In genomic region chr6:16718301-16718700, GRCh38 we compare ENCODE assay signal across 24 cellular contexts. TPM values are rescaled to one million over a fixed set of nuclear protein-coding genes. Genes with fewer than 3 reads are reported as not detected.
DNase-seq lines count a peak whose midpoint lies in the region; ATAC-seq and TF ChIP-seq lines count a peak whose summit lies in the region.
"Had no signal": no experiment of that assay in that cellular context is flagged by ENCODE, and none has a peak within 500 bp of the region (broad histone marks: within the 10 kb centered on the region; RNA-seq: fewer than 3 reads in every experiment).

No MANE protein-coding gene starts in this region.

- H3K36me3 Mint-ChIP-seq in chondrocyte (ENCODE audit: low read depth) = peaks cover 3% of the 10 kb centered on the region

- peak overlapping the region in 1 of 2 donors; percentile 17 for H3K4me3 ChIP-seq in muscle layer of colon (ENCODE audit: low read depth in 1 of 2, low read length in 2 of 2)
- H3K4me3 ChIP-seq in stomach smooth muscle (ENCODE audit: low read length in 2 of 2) = peak overlapping the region in 1 of 2 donors; percentile 50
- H3K4me3 ChIP-seq in right lobe of liver = no peak overlapping the region
- H3K4me3 ChIP-seq in lower leg skin (ENCODE audit: low read depth, poor library complexity, severe bottlenecking) = no peak overlapping the region
- H3K4me3 ChIP-seq: BLaER1, heart left ventricle, lung, neural progenitor cell, tibial nerve had no signal

- H3K4me1 Mint-ChIP-seq in chondrocyte (ENCODE audit: low read depth) = peaks cover 52% of the 10 kb centered on the region

- H3K27ac Mint-ChIP-seq in chondrocyte (ENCODE audit: unreplicated experiment) = peak overlapping the region; percentile 50
- H3K27ac Mint-ChIP-seq: activated naive CD8-positive, alpha-beta T cell treated with anti-CD3 and anti-CD28 coated beads, Interleukin-2, amount 10 ng/mL, durations not matched to agents 7 days and 5 days; neural progenitor cell; progenitor cell of endocrine pancreas; stimulated activated naive CD8-positive, alpha-beta T cell treated with anti-CD3 and anti-CD28 coated beads, Interleukin-15, amount 100 ng/mL, for 72 hours had no signal

- 58% methylated on average over 3 of the region's 3 CpGs for WGBS in right lobe of liver (ENCODE audit: insufficient coverage, low coverage, low lambda C conversion rate, missing lambda C conversion rate)
- 44 to 61% methylated on average over 3 of the region's 3 CpGs for WGBS in lower leg skin, 2 donors

- DNase-seq in NCI-H69 (lab: John Stamatoyannopoulos, UW) (peak; percentile 61), chondrocyte (ENCODE audit: low spot score) (no peak), right lobe of liver (no peak), lower leg skin (ENCODE audit: low spot score in 2 of 2) (no peak)
- DNase-seq: activated gamma-delta T cell; activated naive CD8-positive, alpha-beta T cell treated with anti-CD3 and anti-CD28 coated beads, Interleukin-2, amount 10 ng/mL, durations not matched to agents 7 days and 5 days; activated T-cell treated with anti-CD3 and anti-CD28 coated beads, Interleukin-2, amount 50 U/mL, for 1 hour; COR-L47; effector CD8-positive, alpha-beta T cell; heart left ventricle; NCI-H1436; NCI-H2081 treated with DMSO at 0.1 percent for 48 hours; NCI-H226; NCI-H748 treated with DMSO at 0.1 percent for 48 hours; stimulated activated naive CD8-positive, alpha-beta T cell treated with anti-CD3 and anti-CD28 coated beads, Interleukin-15, amount 100 ng/mL, for 72 hours had no signal

- H3K9me3 Mint-ChIP-seq in chondrocyte (ENCODE audit: low read depth) = no peaks in the 10 kb centered on the region
- H3K9me3 Mint-ChIP-seq: activated naive CD8-positive, alpha-beta T cell treated with anti-CD3 and anti-CD28 coated beads, Interleukin-2, amount 10 ng/mL, durations not matched to agents 7 days and 5 days; stimulated activated naive CD8-positive, alpha-beta T cell treated with anti-CD3 and anti-CD28 coated beads, Interleukin-15, amount 100 ng/mL, for 72 hours had no signal

- no peaks in the 10 kb centered on the region for H3K36me3 ChIP-seq in muscle layer of colon (ENCODE audit: insufficient read depth, low read length)
- no peaks in the 10 kb centered on the region for H3K36me3 ChIP-seq in stomach smooth muscle (ENCODE audit: control insufficient read depth in 2 of 2, insufficient read depth in 2 of 2, low read length in 2 of 2)
- H3K36me3 ChIP-seq in right lobe of liver = no peaks in the 10 kb centered on the region
- H3K36me3 ChIP-seq: BLaER1, heart left ventricle, neural progenitor cell, tibial nerve had no signal

- H3K27me3 ChIP-seq in muscle layer of colon (ENCODE audit: control insufficient read depth in 1 of 2, insufficient read depth in 2 of 2, low read length in 2 of 2) (no peaks in the 10 kb centered on the region), stomach smooth muscle (ENCODE audit: control insufficient read depth in 1 of 2, insufficient read depth in 2 of 2, low read length in 2 of 2) (no peaks in the 10 kb centered on the region), right lobe of liver (no peaks in the 10 kb centered on the region)
- H3K27me3 ChIP-seq: BLaER1, heart left ventricle, neural progenitor cell, tibial nerve had no signal

- H3K4me1 ChIP-seq in muscle layer of colon (ENCODE audit: insufficient read depth, low read length) = peaks cover 57% of the 10 kb centered on the region
- H3K4me1 ChIP-seq in stomach smooth muscle (ENCODE audit: control insufficient read depth, insufficient read depth, low read length) = peaks cover 19% of the 10 kb centered on the region
- H3K4me1 ChIP-seq in right lobe of liver = peaks cover 0 to 8% (median 0%) of the 10 kb centered on the region in 4 donors
- H3K4me1 ChIP-seq: BLaER1, neural progenitor cell had no signal

- TF ChIP-seq CTCF in chondrocyte (IDR thresholded peaks at IDR 0.05) = no peak
- TF ChIP-seq CTCF in right lobe of liver (IDR thresholded peaks at IDR 0.05) = no peak
- no peak for TF ChIP-seq CTCF in lower leg skin (IDR thresholded peaks at IDR 0.05)

- H3K9ac ChIP-seq in muscle layer of colon (ENCODE audit: low read length) = no peak overlapping the region
- no peak overlapping the region for H3K9ac ChIP-seq in stomach smooth muscle (ENCODE audit: low read length in 2 of 2)
- H3K9ac ChIP-seq: BLaER1, neural progenitor cell had no signal

- no peak overlapping the region for H3K4me3 Mint-ChIP-seq in chondrocyte (ENCODE audit: unreplicated experiment)
- H3K4me3 Mint-ChIP-seq: activated naive CD8-positive, alpha-beta T cell treated with anti-CD3 and anti-CD28 coated beads, Interleukin-2, amount 10 ng/mL, durations not matched to agents 7 days and 5 days; neural progenitor cell; stimulated activated naive CD8-positive, alpha-beta T cell treated with anti-CD3 and anti-CD28 coated beads, Interleukin-15, amount 100 ng/mL, for 72 hours had no signal

- H3K27me3 Mint-ChIP-seq in chondrocyte (ENCODE audit: low read depth) = no peaks in the 10 kb centered on the region
- H3K27me3 Mint-ChIP-seq: activated naive CD8-positive, alpha-beta T cell treated with anti-CD3 and anti-CD28 coated beads, Interleukin-2, amount 10 ng/mL, durations not matched to agents 7 days and 5 days; progenitor cell of endocrine pancreas; stimulated activated naive CD8-positive, alpha-beta T cell treated with anti-CD3 and anti-CD28 coated beads, Interleukin-15, amount 100 ng/mL, for 72 hours had no signal

- H3K27ac ChIP-seq in muscle layer of colon (ENCODE audit: low read depth, low read length) = peak overlapping the region; percentile 65
- H3K27ac ChIP-seq in stomach smooth muscle (ENCODE audit: low read length) = peak overlapping the region; percentile 1
- no peak overlapping the region for H3K27ac ChIP-seq in right lobe of liver
- H3K27ac ChIP-seq: BLaER1, neural progenitor cell, RWPE1 had no signal

- H3K9me3 ChIP-seq in muscle layer of colon (ENCODE audit: low read length) = no peaks in the 10 kb centered on the region
- H3K9me3 ChIP-seq in stomach smooth muscle (ENCODE audit: control insufficient read depth in 2 of 2, low read length in 2 of 2) = no peaks in the 10 kb centered on the region
- no peaks in the 10 kb centered on the region for H3K9me3 ChIP-seq in right lobe of liver
- H3K9me3 ChIP-seq: BLaER1, heart left ventricle, tibial nerve had no signal

- intact Hi-C loops in right lobe of liver (cut with DNase I) = no loop called here
- intact Hi-C loops in lower leg skin (cut with DNase I; ENCODE audit: low total_unique reads) = no loop called here

- ATAC-seq in right lobe of liver (no peak), GM21576 (IDR thresholded peaks at IDR 0.05; ENCODE audit: unreplicated experiment) (no peak)
- ATAC-seq: heart left ventricle; stimulated activated naive CD8-positive, alpha-beta T cell treated with anti-CD3 and anti-CD28 coated beads, Interleukin-15, amount 100 ng/mL, for 72 hours had no signal

- TF ChIP-seq POLR2A in right lobe of liver (IDR thresholded peaks at IDR 0.05) = no peak
- TF ChIP-seq POLR2A in lower leg skin (IDR thresholded peaks at IDR 0.05) = no peak

RNA-seq across cellular contexts. Expression of gene ATXN1, which starts 43.0 kb away (rescaled TPM):
- total RNA-seq in chondrocyte (59.6 to 65.0 TPM (median 64.5 TPM) in 3 replicates), right lobe of liver (10 to 100 TPM; 23.2 to 28.7 (median 25.0) TPM), lower leg skin (10 to 100 TPM; 16.3 to 52.2 (median 25.7) TPM)

Comparison
In these comparisons a context has a peak if more than half of its experiments do, and no peak if none do; other contexts are left out.
1. H3K27ac ChIP-seq: peak in muscle layer of colon (single experiment) and stomach smooth muscle (single experiment); none in right lobe of liver (0 of 3).